Comparison of ENCODE assay signal across 28 cellular contexts in genomic region chr7:22712999-22713398, GRCh38. TPM values are rescaled to one million over a fixed set of nuclear protein-coding genes. Genes with fewer than 3 reads are reported as not detected.
DNase-seq lines count a peak whose midpoint lies in the region; ATAC-seq, FAIRE-seq and TF ChIP-seq lines count a peak whose summit lies in the region.
"Had no signal": no experiment of that assay in that cellular context is flagged by ENCODE, and none has a peak within 500 bp of the region (broad histone marks: within the 10 kb centered on the region; RNA-seq: fewer than 3 reads in every experiment).

No MANE protein-coding gene starts in this region.

- no peak overlapping the region for H2AK5ac ChIP-seq in mesenchymal stem cell (ENCODE audit: low read length, severe bottlenecking)

- no peaks in the 10 kb centered on the region for H3K9me3 ChIP-seq in mesenchymal stem cell (ENCODE audit: control insufficient read depth, low read length)
- H3K9me3 ChIP-seq: ascending aorta, gastrocnemius medialis, thoracic aorta had no signal

- H3K27me3 ChIP-seq in mesenchymal stem cell (ENCODE audit: control insufficient read depth in 1 of 2, insufficient read depth in 1 of 2, low read length in 2 of 2) = no peaks in the 10 kb centered on the region
- H3K27me3 ChIP-seq: ascending aorta, gastrocnemius medialis had no signal

- H3K36me3 Mint-ChIP-seq in activated B cell treated with CpG ODN at 0.5 μM for 24 hours (ENCODE audit: low read depth) = peaks cover 8% of the 10 kb centered on the region
- H3K36me3 Mint-ChIP-seq: CD14-positive monocyte, WTC11 had no signal

- no peak overlapping the region for H2BK5ac ChIP-seq in mesenchymal stem cell (ENCODE audit: low read depth, low read length, poor library complexity, severe bottlenecking)

- H2BK12ac ChIP-seq in mesenchymal stem cell (ENCODE audit: low read length in 2 of 2) = no peak overlapping the region

- DNase-seq in GM12892 (ENCODE audit: insufficient read length) = no peak
- DNase-seq in activated B cell treated with CpG ODN at 0.5 μM for 24 hours = no peak
- DNase-seq in C1 segment of cervical spinal cord (lab: John Stamatoyannopoulos, UW) = no peak
- DNase-seq in mesenchymal stem cell = no peak
- no peak for DNase-seq in DMS79 treated with DMSO at 0.1 percent for 48 hours (lab: John Stamatoyannopoulos, UW)
- DNase-seq in HuH-7.5 (ENCODE audit: low spot score) = no peak
- DNase-seq: ACHN; activated CD4-positive, alpha-beta memory T cell treated with anti-CD3 and anti-CD28 coated beads, Interleukin-2, amount 10 ng/mL, durations not matched to agents 7 days and 5 days; activated naive CD4-positive, alpha-beta T cell treated with Interleukin-2 at 50 U/mL for 16 hours; activated T-cell treated with anti-CD3 and anti-CD28 coated beads, Interleukin-2, amount 50 U/mL, for 1 hour; DMS 273 treated with DMSO at 0.1 percent for 48 hours; erythroblast; gastrocnemius medialis; NCI-H774; OCI-M1; T-helper 2 cell had no signal

- H2BK120ac ChIP-seq in mesenchymal stem cell (ENCODE audit: low read depth, low read length) = no peak overlapping the region

- no peak overlapping the region for H3K9ac ChIP-seq in mesenchymal stem cell (ENCODE audit: low read length)

- no peak overlapping the region for H2AFZ ChIP-seq in mesenchymal stem cell (ENCODE audit: low read depth, low read length)

- H3K4me1 ChIP-seq in mesenchymal stem cell (ENCODE audit: control insufficient read depth, insufficient read depth, low read depth, low read length) = peaks cover 11% of the 10 kb centered on the region

- no peak overlapping the region for H3K27ac ChIP-seq in mesenchymal stem cell (ENCODE audit: low read length, poor library complexity, severe bottlenecking)
- H3K27ac ChIP-seq: thoracic aorta had no signal

- H3K79me1 ChIP-seq in mesenchymal stem cell (replicated peaks; ENCODE audit: low read length, poor library complexity, severe bottlenecking) = no peaks in the 10 kb centered on the region

- no peak overlapping the region for H2BK15ac ChIP-seq in mesenchymal stem cell (ENCODE audit: low read depth, poor library complexity, severe bottlenecking)

- no peak overlapping the region for H3K4me2 ChIP-seq in mesenchymal stem cell (ENCODE audit: low read length, poor library complexity, severe bottlenecking)

- H3K9me3 Mint-ChIP-seq in activated B cell treated with CpG ODN at 0.5 μM for 24 hours = no peaks in the 10 kb centered on the region
- H3K9me3 Mint-ChIP-seq: activated CD4-positive, alpha-beta memory T cell treated with anti-CD3 and anti-CD28 coated beads, Interleukin-2, amount 10 ng/mL, durations not matched to agents 7 days and 5 days; CD14-positive monocyte; nephron; WTC11 had no signal

- no peak overlapping the region for H4K8ac ChIP-seq in mesenchymal stem cell (ENCODE audit: low read length)

- H3K4me3 ChIP-seq in mesenchymal stem cell (ENCODE audit: insufficient read depth in 1 of 2, low read depth in 1 of 2, low read length in 2 of 2) = no peak overlapping the region
- H3K4me3 ChIP-seq: ascending aorta, gastrocnemius medialis, skin epidermis, thoracic aorta had no signal

- ATAC-seq in GM19372 (IDR thresholded peaks at IDR 0.05; ENCODE audit: low read depth, unreplicated experiment) = peak; percentile 81
- ATAC-seq in HG02884 (IDR thresholded peaks at IDR 0.05; ENCODE audit: unreplicated experiment) = peak; percentile 79
- peak; percentile 85 for ATAC-seq in activated B cell treated with CpG ODN at 0.5 μM for 24 hours (ENCODE audit: low read depth)
- ATAC-seq: HCT116, WTC11 had no signal

- H3K4ac ChIP-seq in mesenchymal stem cell (ENCODE audit: low read depth in 1 of 2, low read length in 2 of 2) = no peak overlapping the region

- no peaks in the 10 kb centered on the region for H3K36me3 ChIP-seq in mesenchymal stem cell (ENCODE audit: control insufficient read depth in 1 of 2, insufficient read depth in 2 of 2, low read depth in 1 of 2, low read length in 2 of 2)
- H3K36me3 ChIP-seq: ascending aorta, gastrocnemius medialis, thoracic aorta had no signal

- no peak overlapping the region for H4K91ac ChIP-seq in mesenchymal stem cell (ENCODE audit: low read length)

- H3K27ac Mint-ChIP-seq in activated B cell treated with CpG ODN at 0.5 μM for 24 hours = peak overlapping the region; percentile 98
- H3K27ac Mint-ChIP-seq: activated CD4-positive, alpha-beta memory T cell treated with anti-CD3 and anti-CD28 coated beads, Interleukin-2, amount 10 ng/mL, durations not matched to agents 7 days and 5 days; nephron; progenitor cell of endocrine pancreas; WTC11 had no signal

- intact Hi-C loops in activated B cell treated with CpG ODN at 0.5 μM for 24 hours (cut with micrococcal nuclease) = loop anchor here (1.0 to 2.0 kb wide), 5 partner anchors 9 to 51 kb away; partner anchors contain the start of gene IL6

- H3K18ac ChIP-seq in mesenchymal stem cell (ENCODE audit: low read depth in 1 of 2, low read length in 2 of 2) = no peak overlapping the region

- TF ChIP-seq POLR2A in GM12892 (IDR thresholded peaks at IDR 0.05; ENCODE audit: low read depth, low read length) = no peak

- POLR2A ChIA-PET in activated B cell treated with CpG ODN at 0.5 μM for 24 hours (lab: Charles Lee) = interaction anchor here (0.7 to 7.5 kb wide), 11 partner anchors 10 to 153 kb away, joined by 3 to 148 read pairs (median 5); partner anchors contain the start of gene IL6

- peaks cover 63% of the 10 kb centered on the region for H3K4me1 Mint-ChIP-seq in activated B cell treated with CpG ODN at 0.5 μM for 24 hours
- H3K4me1 Mint-ChIP-seq: CD14-positive monocyte had no signal

- 100% methylated on average over 1 of the region's 1 CpG for WGBS in mesenchymal stem cell

- no peak overlapping the region for H3K23ac ChIP-seq in mesenchymal stem cell (ENCODE audit: low read length in 2 of 2)

- H3K14ac ChIP-seq in mesenchymal stem cell (ENCODE audit: low read length in 2 of 2) = no peak overlapping the region

- H3K27me3 Mint-ChIP-seq in activated B cell treated with CpG ODN at 0.5 μM for 24 hours = no peaks in the 10 kb centered on the region

- H3K4me3 Mint-ChIP-seq in activated B cell treated with CpG ODN at 0.5 μM for 24 hours = peak overlapping the region; percentile 66
- H3K4me3 Mint-ChIP-seq: activated CD4-positive, alpha-beta memory T cell treated with anti-CD3 and anti-CD28 coated beads, Interleukin-2, amount 10 ng/mL, durations not matched to agents 7 days and 5 days; CD14-positive monocyte; nephron; WTC11 had no signal

- CTCF ChIA-PET in activated B cell treated with CpG ODN at 0.5 μM for 24 hours (lab: Charles Lee) = interaction anchor here (0.8 to 1.5 kb wide), 9 partner anchors 10 to 153 kb away, joined by 3 to 9 read pairs (median 5); partner anchors contain the start of gene IL6

- peak; percentile 81 for FAIRE-seq in GM12892 (lab: Jason Lieb, UNC)
- FAIRE-seq: G401.6, keratinocyte had no signal

- no peak for TF ChIP-seq CTCF in activated B cell treated with CpG ODN at 0.5 μM for 24 hours (IDR thresholded peaks at IDR 0.05)

RNA-seq across cellular contexts. Expression of gene IL6, which starts 14.0 kb away (rescaled TPM):
- 0.70 TPM for polyA plus RNA-seq in GM12892 (2012; ENCODE audit: missing spikeins)
- 64.4 and 72.3 TPM in 2 replicates for total RNA-seq in activated B cell treated with CpG ODN at 0.5 μM for 24 hours
- 123 TPM for polyA plus RNA-seq in mesenchymal stem cell (2013, experiment 1 of 2)
- polyA plus RNA-seq in mesenchymal stem cell (2013, experiment 2 of 2) = 124 TPM
- total RNA-seq: progenitor cell of endocrine pancreas had no signal
